In the genomic region with DNA sequence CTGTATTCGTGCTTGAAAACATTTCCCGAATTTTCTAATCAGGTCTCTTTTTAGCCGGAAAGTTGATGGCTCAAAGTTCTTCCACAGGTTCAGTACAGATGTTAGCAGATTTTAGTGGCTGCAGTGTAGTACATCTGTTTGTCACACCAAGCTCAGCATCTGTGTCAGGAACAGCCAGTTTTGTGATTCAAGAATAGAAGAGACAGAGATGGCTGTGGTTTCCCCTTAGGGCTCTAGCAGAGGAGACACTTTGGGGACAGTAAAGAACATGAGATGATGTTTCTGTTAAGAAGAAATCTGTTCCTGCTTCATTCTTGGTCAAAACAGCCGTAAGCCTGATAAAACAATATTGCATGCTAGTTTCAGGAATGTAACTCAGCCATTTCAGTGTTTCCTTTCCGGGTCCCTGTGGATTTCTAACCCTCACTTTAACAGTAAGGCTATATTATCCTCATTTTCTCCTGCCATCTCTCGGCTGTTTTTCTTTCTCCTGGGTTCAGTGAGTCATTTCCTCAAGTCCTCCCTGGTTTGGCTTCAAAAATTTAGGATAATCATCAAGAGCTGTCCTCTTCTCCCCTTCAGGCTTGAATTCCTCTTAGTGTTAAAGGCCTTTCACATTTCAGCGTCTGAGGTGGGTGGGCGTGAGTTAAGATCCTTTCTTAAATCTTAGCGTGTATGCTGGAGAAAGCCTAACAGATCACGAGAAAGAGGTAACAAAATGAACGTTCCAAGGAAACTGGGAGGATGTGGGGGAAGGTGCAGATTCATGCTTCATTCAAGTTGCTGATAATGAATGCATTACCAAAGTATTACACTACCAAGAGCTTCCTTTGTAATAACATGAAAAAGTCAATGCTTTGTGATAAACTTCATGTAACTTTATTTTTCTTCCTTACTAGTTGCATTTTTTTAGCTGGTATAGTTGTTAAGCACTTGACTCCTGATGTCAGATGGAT, we compare ENCODE assay signal across 14 cellular contexts. TPM values are rescaled to one million over a fixed set of nuclear protein-coding genes. Genes with fewer than 3 reads are reported as not detected.
DNase-seq lines count a peak whose midpoint lies in the region; ATAC-seq, FAIRE-seq and TF ChIP-seq lines count a peak whose summit lies in the region.
"Had no signal": no experiment of that assay in that cellular context is flagged by ENCODE, and none has a peak within 500 bp of the region (broad histone marks: within the 10 kb centered on the region; RNA-seq: fewer than 3 reads in every experiment).

No MANE protein-coding gene starts in this region.

- intact Hi-C loops in Right ventricle myocardium inferior (cut with DNase I) = no loop called here
- intact Hi-C loops in cardiac septum (cut with DNase I) = no loop called here
- intact Hi-C loops in activated naive CD4-positive, alpha-beta T cell treated with anti-CD3 and anti-CD28 coated beads for 36 hours (cut with micrococcal nuclease) = no loop called here

- H2BK15ac ChIP-seq in H1 (ENCODE audit: low read length) = no peak overlapping the region

- FAIRE-seq in H1 (lab: Jason Lieb, UNC) = no peak

- no peak overlapping the region for H4K91ac ChIP-seq in H1 (replicated peaks; ENCODE audit: insufficient read length, low read length)

- H3K4me3 ChIP-seq in H1 (ENCODE audit: extremely low read depth in 1 of 4, insufficient read depth in 2 of 4, low read depth in 3 of 4, low read length in 4 of 4) (no peak overlapping the region), muscle layer of duodenum (ENCODE audit: low read depth in 1 of 2, low read length in 2 of 2) (no peak overlapping the region)
- H3K4me3 ChIP-seq: sigmoid colon had no signal

- no peak overlapping the region for H4K8ac ChIP-seq in H1 (ENCODE audit: extremely low read depth, insufficient read depth, low read length)

- no peak overlapping the region for H3K4ac ChIP-seq in H1 (replicated peaks; ENCODE audit: insufficient read length, low read depth, low read length)

- WGBS in H1 (ENCODE audit: extremely low coverage in 1 of 2, insufficient coverage in 1 of 2, insufficient read length in 1 of 2, insufficient replicate concordance in 2 of 2, low coverage in 1 of 2, low lambda C conversion rate in 2 of 2, missing lambda C conversion rate in 1 of 2), 2 experiments = 83% methylated on average over 11 of the region's 11 CpGs; no CpG with 5 or more reads in 1 of the 2 experiments

- TF ChIP-seq EP300 in H1 (IDR thresholded peaks at IDR 0.05; ENCODE audit: borderline replicate concordance in 1 of 2, low read depth in 2 of 2, low read length in 2 of 2) = no peak

- H3K36me3 ChIP-seq in H1 (ENCODE audit: control insufficient read depth in 2 of 4, insufficient read depth in 4 of 4, low read length in 3 of 4) (no peaks in the 10 kb centered on the region), muscle layer of duodenum (ENCODE audit: control insufficient read depth in 1 of 2, insufficient read depth in 2 of 2, low read length in 2 of 2) (no peaks in the 10 kb centered on the region)
- H3K36me3 ChIP-seq: sigmoid colon had no signal

- no peaks in the 10 kb centered on the region for H3K23me2 ChIP-seq in H1 (ENCODE audit: low read depth, low read length)

- H2BK120ac ChIP-seq in H1 (replicated peaks; ENCODE audit: low read depth, low read length) = no peak overlapping the region

- ATAC-seq in Right ventricle myocardium inferior (peak; percentile 77), GM18517 (IDR thresholded peaks at IDR 0.05; ENCODE audit: unreplicated experiment) (no peak)
- ATAC-seq: stimulated activated naive CD8-positive, alpha-beta T cell treated with anti-CD3 and anti-CD28 coated beads, Interleukin-15, Interleukin-2, amounts not matched to agents 100 U/mL and 50 U/mL, for 24 hours had no signal

- H3K23ac ChIP-seq in H1 (ENCODE audit: insufficient read length) = no peak overlapping the region

- no peak overlapping the region for H2BK12ac ChIP-seq in H1 (ENCODE audit: low read depth, low read length)

- H3K27me3 Mint-ChIP-seq in activated naive CD4-positive, alpha-beta T cell treated with anti-CD3 and anti-CD28 coated beads for 36 hours (ENCODE audit: low read depth) = peaks cover 22% of the 10 kb centered on the region

- H2AK5ac ChIP-seq in H1 (ENCODE audit: low read depth, low read length) = no peak overlapping the region

- no peaks in the 10 kb centered on the region for H3K27me3 ChIP-seq in H1 (replicated peaks in 1 of 4; ENCODE audit: control insufficient read depth in 3 of 4, extremely low read depth in 1 of 4, insufficient read depth in 3 of 4, low read length in 3 of 4)
- H3K27me3 ChIP-seq in muscle layer of duodenum (ENCODE audit: low read depth, low read length) = no peaks in the 10 kb centered on the region
- H3K27me3 ChIP-seq: sigmoid colon had no signal

- H3K4me1 Mint-ChIP-seq in activated naive CD4-positive, alpha-beta T cell treated with anti-CD3 and anti-CD28 coated beads for 36 hours (ENCODE audit: low read depth) = no peaks in the 10 kb centered on the region
- H3K4me1 Mint-ChIP-seq: central memory CD8-positive, alpha-beta T cell had no signal

- POLR2A ChIA-PET in H1 (lab: Charles Lee; ENCODE audit: partially characterized antibody) = no interaction called here

- H2AFZ ChIP-seq in H1 (ENCODE audit: low read length) = peak overlapping the region; percentile 10; the same call in 1 of the 2 replicates

- H3K79me1 ChIP-seq in H1 (ENCODE audit: low read depth, low read length) = no peaks in the 10 kb centered on the region

- H2BK5ac ChIP-seq in H1 (ENCODE audit: low read depth, low read length) = no peak overlapping the region

- no peak overlapping the region for H4K5ac ChIP-seq in H1 (ENCODE audit: insufficient read length, low read depth, low read length)

- no peak overlapping the region for H3K4me2 ChIP-seq in H1 (ENCODE audit: insufficient read depth in 1 of 2, low read depth in 2 of 2, low read length in 2 of 2)

- CTCF ChIA-PET in H1 (lab: Charles Lee; ENCODE audit: partially characterized antibody) = interaction anchor here (1.1 kb wide), 1 partner anchor 11 kb away, joined by 4 read pairs; no protein-coding TSS in a partner anchor
- CTCF ChIA-PET in activated naive CD4-positive, alpha-beta T cell treated with anti-CD3 and anti-CD28 coated beads for 36 hours (lab: Charles Lee) = no interaction called here

- TF ChIP-seq POLR2A in H1 (IDR thresholded peaks at IDR 0.05; ENCODE audit: control extremely low read depth in 1 of 2, low read depth in 2 of 2, low read length in 2 of 2) = no peak

- no peaks in the 10 kb centered on the region for H3K36me3 Mint-ChIP-seq in activated naive CD4-positive, alpha-beta T cell treated with anti-CD3 and anti-CD28 coated beads for 36 hours (ENCODE audit: low read depth)

- H2BK20ac ChIP-seq in H1 (ENCODE audit: low read length) = no peak overlapping the region

- DNase-seq in Right ventricle myocardium inferior (ENCODE audit: missing footprints) = no peak
- no peak for DNase-seq in cardiac septum (ENCODE audit: low spot score)
- no peak for DNase-seq in H1 (ENCODE audit: low read depth in 1 of 2, low spot score in 2 of 2)
- DNase-seq in NCI-H1694 treated with DMSO at 0.1 percent for 48 hours (lab: John Stamatoyannopoulos, UW) = no peak
- DNase-seq in activated naive CD4-positive, alpha-beta T cell treated with anti-CD3 and anti-CD28 coated beads for 36 hours = no peak
- DNase-seq in inferior parietal cortex (ENCODE audit: extremely low spot score) = no peak
- DNase-seq: activated CD4-positive, alpha-beta T cell treated with anti-CD3 and anti-CD28 coated beads for 4 hours; NCI-H1092; sigmoid colon; stimulated activated naive CD8-positive, alpha-beta T cell treated with anti-CD3 and anti-CD28 coated beads, Interleukin-15, Interleukin-2, amounts not matched to agents 100 U/mL and 50 U/mL, for 24 hours had no signal

- H3K9me3 ChIP-seq in H1 (ENCODE audit: insufficient read depth in 2 of 2, low read depth in 1 of 2, low read length in 1 of 2) (no peaks in the 10 kb centered on the region), muscle layer of duodenum (ENCODE audit: control insufficient read depth in 1 of 2, low read length in 2 of 2) (no peaks in the 10 kb centered on the region)
- H3K9me3 ChIP-seq: sigmoid colon had no signal

- no peaks in the 10 kb centered on the region for H4K20me1 ChIP-seq in H1 (replicated peaks in 1 of 2; ENCODE audit: control insufficient read depth in 1 of 2, insufficient read depth in 2 of 2, low read length in 2 of 2)

- H3K27ac Mint-ChIP-seq in activated naive CD4-positive, alpha-beta T cell treated with anti-CD3 and anti-CD28 coated beads for 36 hours = no peak overlapping the region

- no peak overlapping the region for H3K18ac ChIP-seq in H1 (ENCODE audit: extremely low read depth, low read length)

- no peak overlapping the region for H3K27ac ChIP-seq in H1 (ENCODE audit: low read depth, low read length)
- H3K27ac ChIP-seq in muscle layer of duodenum (ENCODE audit: low read length) = peak overlapping the region; percentile 24
- H3K27ac ChIP-seq: 22Rv1 had no signal

- H3K14ac ChIP-seq in H1 (ENCODE audit: insufficient read length) = no peak overlapping the region

- no peak for TF ChIP-seq RAD21 in H1 (IDR thresholded peaks at IDR 0.05 in 1 of 2, conservative IDR thresholded peaks at IDR 0.05 in 1 of 2; ENCODE audit: low read depth in 2 of 2, low read length in 2 of 2)

- H3K56ac ChIP-seq in H1 (replicated peaks; ENCODE audit: insufficient read length, low read depth, low read length) = no peak overlapping the region

- no peaks in the 10 kb centered on the region for H3K9me3 Mint-ChIP-seq in activated naive CD4-positive, alpha-beta T cell treated with anti-CD3 and anti-CD28 coated beads for 36 hours
- H3K9me3 Mint-ChIP-seq: central memory CD8-positive, alpha-beta T cell had no signal

- peaks cover 0 to 2% (median 0%) of the 10 kb centered on the region in 4 experiments; a peak in 1 of 7 replicates for H3K4me1 ChIP-seq in H1 (replicated peaks in 1 of 4; ENCODE audit: control insufficient read depth in 3 of 4, insufficient read depth in 4 of 4, low read length in 3 of 4)
- H3K4me1 ChIP-seq in muscle layer of duodenum (ENCODE audit: control insufficient read depth in 1 of 2, insufficient read depth in 2 of 2, low read length in 2 of 2) = no peaks in the 10 kb centered on the region
- H3K4me1 ChIP-seq: sigmoid colon had no signal

- TF ChIP-seq CTCF in H1 (IDR thresholded peaks at IDR 0.05; ENCODE audit: control extremely low read depth in 1 of 3, insufficient read depth in 1 of 3, low read depth in 1 of 3, low read length in 3 of 3) = no peak

- no peaks in the 10 kb centered on the region for H3K79me2 ChIP-seq in H1 (ENCODE audit: control insufficient read depth in 1 of 2, insufficient read depth in 2 of 2, low read length in 2 of 2)

- H3K9ac ChIP-seq in H1 (replicated peaks in 1 of 4; ENCODE audit: extremely low read depth in 1 of 4, low read depth in 3 of 4, low read length in 3 of 4) = no peak overlapping the region

- H3K4me3 Mint-ChIP-seq in activated naive CD4-positive, alpha-beta T cell treated with anti-CD3 and anti-CD28 coated beads for 36 hours = no peak overlapping the region
- H3K4me3 Mint-ChIP-seq: central memory CD8-positive, alpha-beta T cell had no signal

RNA-seq across cellular contexts. Expression of a gene that starts 37.1 kb away (rescaled TPM):
- total RNA-seq in Right ventricle myocardium inferior = 8.2 TPM
- total RNA-seq in cardiac septum = 6.4 TPM
- total RNA-seq in H1 (2021; fragmentation: NEBNext Ultra II Directional; extraction: Animal tissue kit (Norgen Biotek cat#: 25700)) = 0.73 and 1.0 TPM in 2 replicates
- polyA plus RNA-seq in H1 (2011; rRNA removed) = 0.20 and 0.31 TPM in 2 replicates
- polyA plus RNA-seq in H1 (2011; cell fraction: cytosol; rRNA removed) = 0.22 TPM
- polyA plus RNA-seq in H1 (2011; cell fraction: nucleus; rRNA removed) = 0.60 TPM
- polyA plus RNA-seq in H1 (2012, experiment 1 of 2) = 0.23 to 0.60 TPM (median 0.49 TPM) in 4 replicates
- polyA plus RNA-seq in H1 (2012, experiment 2 of 2) = 0.07 TPM
- polyA plus RNA-seq in H1 (2013, experiment 1 of 2) = 0.73 TPM
- 0.66 TPM for polyA plus RNA-seq in H1 (2013, experiment 2 of 2)
- polyA minus RNA-seq in H1 (2011; rRNA and poly(A)+ RNA removed) = 1.9 and 2.7 TPM in 2 replicates
- 0.66 TPM for polyA minus RNA-seq in H1 (2011; cell fraction: cytosol; rRNA and poly(A)+ RNA removed)
- 2.1 TPM for polyA minus RNA-seq in H1 (2011; cell fraction: nucleus; rRNA and poly(A)+ RNA removed)
- not detected for total RNA-seq in activated naive CD4-positive, alpha-beta T cell treated with anti-CD3 and anti-CD28 coated beads for 36 hours
